ENCODE assay signal across 10 cellular contexts in the genomic region with DNA sequence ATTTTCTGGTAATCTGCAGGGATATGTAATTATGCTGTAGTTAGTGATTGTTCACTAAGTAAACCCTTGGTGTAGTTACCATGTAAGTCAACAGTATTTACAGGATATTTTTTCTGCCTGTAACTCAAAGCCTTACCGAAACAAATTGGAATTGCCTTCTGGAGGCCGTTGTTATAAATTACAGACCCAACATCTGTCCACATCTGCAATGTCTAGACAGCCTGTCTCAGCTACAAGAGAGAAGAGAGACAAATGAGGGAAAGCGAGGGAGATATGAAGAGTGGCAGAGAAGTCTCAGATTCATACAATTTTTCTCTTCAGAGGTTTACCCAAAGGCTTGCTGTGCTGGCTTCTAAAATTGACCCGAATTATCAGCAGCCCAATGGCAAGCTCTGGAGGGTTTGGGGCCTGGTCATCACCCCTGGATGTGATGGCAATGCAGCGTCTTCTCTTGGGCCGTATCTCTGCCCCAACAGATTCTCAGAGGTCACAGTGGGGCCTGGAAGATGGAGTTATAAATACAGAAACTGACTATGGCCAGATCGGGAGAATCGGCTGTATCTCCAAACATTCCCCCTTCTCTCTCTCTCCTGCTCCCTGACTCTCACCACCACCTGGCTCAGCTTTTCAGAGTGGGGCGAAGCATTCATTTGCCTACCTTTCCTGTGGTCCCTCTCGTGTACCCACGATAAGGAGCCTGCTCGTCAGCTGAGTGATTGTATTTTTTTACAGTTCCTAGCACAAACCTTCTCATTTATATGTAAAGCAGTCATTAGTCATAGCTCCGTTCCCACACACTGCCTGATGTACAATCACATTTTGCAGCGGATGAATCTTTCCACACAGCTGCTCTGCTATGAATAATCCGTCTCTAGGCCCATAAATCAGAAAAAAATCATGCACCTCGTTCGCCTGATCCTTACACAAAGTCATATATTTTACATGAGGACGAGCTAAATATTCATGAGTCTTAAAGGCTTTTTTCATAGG. TPM values are rescaled to one million over a fixed set of nuclear protein-coding genes. Genes with fewer than 3 reads are reported as not detected.
DNase-seq lines count a peak whose midpoint lies in the region; ATAC-seq and TF ChIP-seq lines count a peak whose summit lies in the region.
"Had no signal": no experiment of that assay in that cellular context is flagged by ENCODE, and none has a peak within 500 bp of the region (broad histone marks: within the 10 kb centered on the region; RNA-seq: fewer than 3 reads in every experiment).

No MANE protein-coding gene starts in this region.

- TF ChIP-seq RAD21 in neural cell (conservative IDR thresholded peaks at IDR 0.05) (peak; percentile 11), SK-N-SH (IDR thresholded peaks at IDR 0.05; ENCODE audit: low read length) (no peak)

- POLR2A ChIA-PET in SK-N-SH (lab: Yijun Ruan, JAX), result interaction anchor here (0.6 kb wide), 1 partner anchor 18 kb away, joined by 4 read pairs; no protein-coding TSS in a partner anchor

- no peak for TF ChIP-seq EP300 in neural cell (conservative IDR thresholded peaks at IDR 0.05; ENCODE audit: poor library complexity, severe bottlenecking)
- no peak for TF ChIP-seq EP300 in SK-N-SH (IDR thresholded peaks at IDR 0.05; ENCODE audit: borderline replicate concordance in 1 of 2, low read depth in 1 of 2, low read length in 1 of 2)

- DNase-seq in Daoy (ENCODE audit: low read depth), result peak; percentile 68
- DNase-seq in NCI-H82 treated with DMSO at 0.1 percent for 48 hours (lab: John Stamatoyannopoulos, UW; ENCODE audit: unreplicated experiment), result peak; percentile 31
- peak; percentile 72 for DNase-seq in epithelial cell of prostate (ENCODE audit: low read depth, low spot score)
- no peak for DNase-seq in SK-N-SH
- no peak for DNase-seq in effector memory CD8-positive, alpha-beta T cell
- no peak for DNase-seq in NCI-H2196 treated with DMSO at 0.1 percent for 48 hours (lab: John Stamatoyannopoulos, UW; ENCODE audit: unreplicated experiment)
- DNase-seq: T1000 had no signal

- H4K20me1 ChIP-seq in neural cell (ENCODE audit: insufficient read depth) (no peaks in the 10 kb centered on the region), SK-N-SH (ENCODE audit: insufficient read depth) (no peaks in the 10 kb centered on the region)

- H3K9me3 ChIP-seq in neural cell (ENCODE audit: low read length), result peaks cover 2% of the 10 kb centered on the region
- H3K9me3 ChIP-seq in SK-N-SH, result no peaks in the 10 kb centered on the region

- H3K36me3 ChIP-seq in neural cell (ENCODE audit: insufficient read depth, low read length) (no peaks in the 10 kb centered on the region), SK-N-SH (replicated peaks in 1 of 2; ENCODE audit: control insufficient read depth in 1 of 2, insufficient read depth in 2 of 2, low read length in 1 of 2) (no peaks in the 10 kb centered on the region)

- ATAC-seq in effector memory CD8-positive, alpha-beta T cell (replicated peaks), result no peak
- no peak for ATAC-seq in HG02870 (IDR thresholded peaks at IDR 0.05; ENCODE audit: unreplicated experiment)

- H3K27ac Mint-ChIP-seq in effector memory CD8-positive, alpha-beta T cell, result no peak overlapping the region

- H2AFZ ChIP-seq in neural cell (ENCODE audit: low read depth, low read length) (peak overlapping the region; percentile 16), SK-N-SH (ENCODE audit: low read depth) (no peak overlapping the region)

- H3K79me2 ChIP-seq in neural cell (replicated peaks; ENCODE audit: insufficient read depth, low read length) (no peaks in the 10 kb centered on the region), SK-N-SH (ENCODE audit: insufficient read depth) (no peaks in the 10 kb centered on the region)

- H3K27me3 ChIP-seq in neural cell (ENCODE audit: insufficient read depth, low read depth, low read length) (no peaks in the 10 kb centered on the region), SK-N-SH (ENCODE audit: insufficient read depth) (peaks cover 22% of the 10 kb centered on the region; the same call in 1 of the 2 replicates)

- CTCF ChIA-PET in SK-N-SH (lab: Yijun Ruan, JAX), result interaction anchor here (0.9 to 2.6 kb wide), 9 partner anchors 9 to 117 kb away, joined by 3 to 11 read pairs (median 4); a partner anchor contains a TSS

- no peaks in the 10 kb centered on the region for H3K36me3 Mint-ChIP-seq in effector memory CD8-positive, alpha-beta T cell (ENCODE audit: insufficient read depth)

- H3K27ac ChIP-seq in epithelial cell of prostate (no peak overlapping the region), neural cell (ENCODE audit: low read length) (peak overlapping the region; percentile 86), SK-N-SH (ENCODE audit: low read depth in 2 of 2, low read length in 1 of 2) (no peak overlapping the region)

- H3K4me3 ChIP-seq in neural cell (ENCODE audit: low read length) (peak overlapping the region; percentile 21), SK-N-SH (ENCODE audit: low read depth in 2 of 2, low read length in 1 of 2) (no peak overlapping the region)

- no peak overlapping the region for H3K4me3 Mint-ChIP-seq in effector memory CD8-positive, alpha-beta T cell
- H3K4me3 Mint-ChIP-seq: neural crest cell had no signal

- H3K9me3 Mint-ChIP-seq in effector memory CD8-positive, alpha-beta T cell, result no peaks in the 10 kb centered on the region

- H3K4me2 ChIP-seq in neural cell (ENCODE audit: low read length) (peak overlapping the region; percentile 19), SK-N-SH (no peak overlapping the region)

- H3K9me2 ChIP-seq in neural cell (ENCODE audit: insufficient read depth, low read length) (no peaks in the 10 kb centered on the region), SK-N-SH (no peaks in the 10 kb centered on the region)

- peaks cover 0 to 12% of the 10 kb centered on the region in 2 experiments; a peak in 1 of 4 replicates for H3K4me1 ChIP-seq in SK-N-SH (ENCODE audit: control insufficient read depth in 1 of 2, insufficient read depth in 2 of 2, low read depth in 1 of 2, low read length in 1 of 2)

- peak overlapping the region; percentile 58 for H3K9ac ChIP-seq in neural cell (ENCODE audit: low read length)
- no peak overlapping the region for H3K9ac ChIP-seq in SK-N-SH

- no peaks in the 10 kb centered on the region for H3K4me1 Mint-ChIP-seq in effector memory CD8-positive, alpha-beta T cell (ENCODE audit: low read depth in 2 of 2)

- H3F3A ChIP-seq in neural cell (ENCODE audit: insufficient read depth, low read length, poor library complexity, severe bottlenecking) (no peaks in the 10 kb centered on the region), SK-N-SH (replicated peaks; ENCODE audit: insufficient read depth) (no peaks in the 10 kb centered on the region)

- 66% methylated on average over 17 of the region's 18 CpGs for WGBS in SK-N-SH (ENCODE audit: low lambda C conversion rate)

- no peak for TF ChIP-seq CTCF in neural cell (IDR thresholded peaks at IDR 0.05; ENCODE audit: poor library complexity, severe bottlenecking)
- TF ChIP-seq CTCF in SK-N-SH (IDR thresholded peaks at IDR 0.05), result no peak

- peaks cover 16 to 24% of the 10 kb centered on the region in 2 donors for H3K27me3 Mint-ChIP-seq in effector memory CD8-positive, alpha-beta T cell

TF ChIP-seq in neural cell, 6 proteins besides CTCF, POLR2A, EP300 and RAD21 (continues in another document):
- TF ChIP-seq MXI1 (conservative IDR thresholded peaks at IDR 0.05; ENCODE audit: poor library complexity, severe bottlenecking), result no peak
- TF ChIP-seq EZH2 (IDR thresholded peaks at IDR 0.05; ENCODE audit: borderline replicate concordance, insufficient read depth, low read length, poor library complexity, severe bottlenecking), result no peak
- no peak for TF ChIP-seq POLR2AphosphoS5 (IDR thresholded peaks at IDR 0.05)

TF ChIP-seq in SK-N-SH, 30 proteins besides CTCF, POLR2A, EP300 and RAD21 (continues in another document):
- TF ChIP-seq MEF2A (IDR thresholded peaks at IDR 0.05; ENCODE audit: borderline replicate concordance, low read depth) (no peak), GABPA (IDR thresholded peaks at IDR 0.05; ENCODE audit: low read depth) (no peak), SIN3A (IDR thresholded peaks at IDR 0.05; ENCODE audit: borderline replicate concordance, low read depth, low read length) (no peak), FOXJ3 (CRISPR knock-in tag; IDR thresholded peaks at IDR 0.05) (no peak), FOXM1 (IDR thresholded peaks at IDR 0.05; ENCODE audit: low read depth) (no peak), RCOR1 (IDR thresholded peaks at IDR 0.05; ENCODE audit: low read length) (no peak), TEAD4 (IDR thresholded peaks at IDR 0.05; ENCODE audit: borderline replicate concordance, insufficient read depth) (no peak), RXRA (IDR thresholded peaks at IDR 0.05; ENCODE audit: borderline replicate concordance, low read depth) (no peak), CHD2 (IDR thresholded peaks at IDR 0.05; ENCODE audit: low read length, partially characterized antibody) (no peak)
- TF ChIP-seq, protein P1, sequence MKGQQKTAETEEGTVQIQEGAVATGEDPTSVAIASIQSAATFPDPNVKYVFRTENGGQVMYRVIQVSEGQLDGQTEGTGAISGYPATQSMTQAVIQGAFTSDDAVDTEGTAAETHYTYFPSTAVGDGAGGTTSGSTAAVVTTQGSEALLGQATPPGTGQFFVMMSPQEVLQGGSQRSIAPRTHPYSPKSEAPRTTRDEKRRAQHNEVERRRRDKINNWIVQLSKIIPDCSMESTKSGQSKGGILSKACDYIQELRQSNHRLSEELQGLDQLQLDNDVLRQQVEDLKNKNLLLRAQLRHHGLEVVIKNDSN (IDR thresholded peaks at IDR 0.05; ENCODE audit: borderline replicate concordance, low read depth), result no peak
- TF ChIP-seq, protein P2, sequence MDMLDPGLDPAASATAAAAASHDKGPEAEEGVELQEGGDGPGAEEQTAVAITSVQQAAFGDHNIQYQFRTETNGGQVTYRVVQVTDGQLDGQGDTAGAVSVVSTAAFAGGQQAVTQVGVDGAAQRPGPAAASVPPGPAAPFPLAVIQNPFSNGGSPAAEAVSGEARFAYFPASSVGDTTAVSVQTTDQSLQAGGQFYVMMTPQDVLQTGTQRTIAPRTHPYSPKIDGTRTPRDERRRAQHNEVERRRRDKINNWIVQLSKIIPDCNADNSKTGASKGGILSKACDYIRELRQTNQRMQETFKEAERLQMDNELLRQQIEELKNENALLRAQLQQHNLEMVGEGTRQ (IDR thresholded peaks at IDR 0.05; ENCODE audit: borderline replicate concordance, low read depth, low read length), result no peak

RNA-seq across cellular contexts. Expression of a gene that starts 23.4 kb away (rescaled TPM):
- total RNA-seq in Daoy (2014; rRNA removed; shearing (Covaris generic)), result 4.6 and 8.2 TPM in 2 replicates
- polyA plus RNA-seq in neural cell (25.2 and 32.6 TPM in 2 replicates), SK-N-SH (2012; rRNA removed) (6.5 and 8.1 TPM in 2 replicates)
- 65.0 and 78.1 TPM in 2 replicates for polyA minus RNA-seq in neural cell
- polyA plus RNA-seq in SK-N-SH (2012; cell fraction: cytosol; rRNA removed), result 6.7 and 7.3 TPM in 2 replicates
- polyA plus RNA-seq in SK-N-SH (2012; cell fraction: nucleus; rRNA removed), result 10.1 and 17.6 TPM in 2 replicates

Comparison
In these comparisons a context has a peak if more than half of its experiments do, and no peak if none do; other contexts are left out.
1. DNase-seq: peak in Daoy (single experiment), NCI-H82 treated with DMSO at 0.1 percent for 48 hours (single experiment) and epithelial cell of prostate (single experiment); none in SK-N-SH (single experiment), effector memory CD8-positive, alpha-beta T cell (0 of 3) and NCI-H2196 treated with DMSO at 0.1 percent for 48 hours (single experiment).